Comparison of ENCODE assay signal across 12 cellular contexts in the genomic region with DNA sequence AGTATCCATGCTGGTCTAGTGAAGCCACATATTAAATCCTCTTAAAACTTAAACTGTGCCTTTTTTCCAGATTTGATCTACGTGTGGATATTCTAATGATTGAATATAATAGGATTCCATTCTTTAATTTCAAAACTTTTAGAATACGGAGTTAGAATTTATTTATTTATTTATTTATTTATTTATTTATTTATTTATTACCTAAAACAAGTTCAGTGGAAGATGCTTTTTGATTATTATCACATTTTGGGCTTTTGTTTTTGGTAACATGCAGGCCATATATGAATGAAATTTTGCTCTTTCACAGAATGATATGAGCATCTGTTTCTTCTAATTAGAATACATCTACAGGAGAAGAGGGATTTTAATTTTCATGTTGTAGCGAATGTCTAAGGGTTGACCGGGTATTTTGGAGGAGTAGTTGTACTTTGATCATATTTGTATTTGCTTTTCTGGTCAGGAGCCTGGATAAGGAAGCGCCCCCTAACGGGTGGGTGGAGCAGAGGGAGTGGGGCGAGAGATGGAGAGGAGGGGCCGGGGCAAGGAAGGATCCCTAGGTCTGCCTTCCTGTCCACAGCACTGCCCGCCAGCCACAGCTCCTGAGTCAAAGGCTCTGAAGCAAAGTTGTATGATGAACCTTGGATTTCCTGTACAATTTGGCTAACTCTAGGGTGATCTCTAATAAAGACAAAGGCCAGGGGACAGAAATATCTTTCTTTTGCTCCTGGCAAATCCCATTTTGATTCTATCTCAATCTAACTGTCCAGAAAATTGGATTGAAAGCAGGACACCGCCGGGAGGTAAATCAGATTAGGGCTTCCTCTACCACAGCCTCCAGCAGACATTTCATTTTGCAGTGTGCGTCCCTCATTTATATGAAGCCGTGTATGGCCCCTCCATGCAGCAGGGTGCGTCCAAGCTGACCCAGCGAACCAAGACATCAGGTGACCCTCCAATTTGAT.
DNase-seq lines count a peak whose midpoint lies in the region; ATAC-seq, FAIRE-seq and TF ChIP-seq lines count a peak whose summit lies in the region.
"Had no signal": no experiment of that assay in that cellular context is flagged by ENCODE, and none has a peak within 500 bp of the region (broad histone marks: within the 10 kb centered on the region; RNA-seq: fewer than 3 reads in every experiment).

No MANE protein-coding gene starts in this region.

- peaks cover 7% of the 10 kb centered on the region for H3K9me3 ChIP-seq in BLaER1
- H3K9me3 ChIP-seq in WERI-Rb-1 (ENCODE audit: severe bottlenecking), result no peaks in the 10 kb centered on the region
- H3K9me3 ChIP-seq: ascending aorta had no signal

- H3K4me3 ChIP-seq in BLaER1 (no peak overlapping the region), WERI-Rb-1 (ENCODE audit: low read depth, low read length) (no peak overlapping the region)
- H3K4me3 ChIP-seq: ascending aorta, lung had no signal

- peak overlapping the region; percentile 31; the same call in 1 of the 2 replicates for H3K4me2 ChIP-seq in BLaER1

- POLR2A ChIA-PET in HEK293T (lab: Yijun Ruan, JAX), result no interaction called here

- H3K36me3 ChIP-seq in BLaER1 (no peaks in the 10 kb centered on the region), WERI-Rb-1 (no peaks in the 10 kb centered on the region)
- H3K36me3 ChIP-seq: ascending aorta had no signal

- ATAC-seq in HG02571 (IDR thresholded peaks at IDR 0.05; ENCODE audit: unreplicated experiment) (no peak), GM21367 (IDR thresholded peaks at IDR 0.05; ENCODE audit: unreplicated experiment) (no peak)

- H3K27me3 ChIP-seq in BLaER1 (no peaks in the 10 kb centered on the region), WERI-Rb-1 (ENCODE audit: insufficient read depth, low read depth, severe bottlenecking) (no peaks in the 10 kb centered on the region)
- H3K27me3 ChIP-seq: ascending aorta had no signal

- no peak for TF ChIP-seq CTCF in WERI-Rb-1 (IDR thresholded peaks at IDR 0.05; ENCODE audit: low read depth, low read length)

- CTCF ChIA-PET in HEK293T (lab: Yijun Ruan, JAX), result interaction anchor here (0.6 to 1.0 kb wide), 4 partner anchors 66 to 176 kb away, joined by 3 read pairs; no protein-coding TSS in a partner anchor

- H4K20me1 ChIP-seq in BLaER1, result no peaks in the 10 kb centered on the region

- no peak overlapping the region for H3K9ac ChIP-seq in BLaER1

- DNase-seq in HEK293T (ENCODE audit: extremely low spot score) (peak; percentile 47), WERI-Rb-1 (peak; percentile 55), left kidney (ENCODE audit: low read depth, low spot score) (peak; percentile 38), HTR-8/SVneo (ENCODE audit: insufficient read length, low spot score) (no peak), activated gamma-delta T cell treated with Interleukin-2 at 50 U/mL for 16 hours (no peak)
- DNase-seq: NCI-H1694, retina had no signal

- FAIRE-seq in HTR-8/SVneo (lab: Jason Lieb, UNC), result no peak

- H3K27ac ChIP-seq in BLaER1, result no peak overlapping the region
- H3K27ac ChIP-seq in WERI-Rb-1, result no peak overlapping the region
- H3K27ac ChIP-seq: ascending aorta had no signal

- H3K4me1 ChIP-seq in BLaER1, result peaks cover 31% of the 10 kb centered on the region
- H3K4me1 ChIP-seq: ascending aorta had no signal

TF ChIP-seq in HEK293T, 16 proteins besides CTCF, POLR2A, EP300 and RAD21:
- TF ChIP-seq ELF4 (IDR thresholded peaks at IDR 0.05), result no peak
- TF ChIP-seq SP1 (IDR thresholded peaks at IDR 0.05), result no peak
- TF ChIP-seq BHLHE40 (IDR thresholded peaks at IDR 0.05; ENCODE audit: borderline replicate concordance), result no peak
- TF ChIP-seq CTBP1 (IDR thresholded peaks at IDR 0.05; ENCODE audit: borderline replicate concordance), result no peak
- no peak for TF ChIP-seq FOXK2 (IDR thresholded peaks at IDR 0.05)

Comparison
In these comparisons a context has a peak if more than half of its experiments do, and no peak if none do; other contexts are left out.
1. DNase-seq: peak in HEK293T (single experiment), WERI-Rb-1 (single experiment) and left kidney (single experiment); none in HTR-8/SVneo (single experiment) and activated gamma-delta T cell treated with Interleukin-2 at 50 U/mL for 16 hours (single experiment).